Comparison of ENCODE assay signal across 13 cellular contexts in the genomic region with DNA sequence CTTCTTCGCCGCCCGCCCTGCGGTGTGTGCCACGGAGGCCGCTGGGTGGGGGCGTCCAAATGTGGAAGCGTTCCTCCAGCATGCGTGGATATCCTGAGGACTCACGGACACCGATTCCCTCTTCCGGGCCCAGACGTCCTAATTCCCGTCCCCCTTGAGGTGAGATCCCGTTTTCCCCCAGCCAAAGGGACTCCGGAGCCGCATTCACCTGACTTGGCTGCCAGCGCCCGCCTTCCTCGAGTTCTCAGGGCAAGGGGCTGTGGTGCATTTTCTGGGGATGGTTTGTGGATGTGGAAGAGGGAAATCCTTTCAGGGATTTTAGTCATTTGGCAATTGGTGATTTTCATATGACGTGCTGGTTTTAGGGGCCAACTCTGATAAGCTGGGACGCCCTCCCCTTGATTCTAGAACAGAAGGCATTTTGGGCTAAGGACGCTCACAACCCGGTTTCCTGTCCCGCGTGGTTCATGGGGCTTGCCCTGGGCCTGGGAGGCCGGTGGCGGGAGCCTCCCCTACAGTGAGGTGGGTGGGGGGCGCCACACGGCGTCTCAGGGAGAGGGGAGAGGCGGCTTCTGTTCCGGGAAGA.
DNase-seq lines count a peak whose midpoint lies in the region; ATAC-seq, FAIRE-seq and TF ChIP-seq lines count a peak whose summit lies in the region.
"Had no signal": no experiment of that assay in that cellular context is flagged by ENCODE, and none has a peak within 500 bp of the region (broad histone marks: within the 10 kb centered on the region; RNA-seq: fewer than 3 reads in every experiment).

No MANE protein-coding gene starts in this region.

- H3K27ac Mint-ChIP-seq in mesothelial cell of epicardium: no peak overlapping the region
- no peak overlapping the region for H3K27ac Mint-ChIP-seq in natural killer cell treated with Interleukin-12 subunit alpha and Interleukin-12 subunit beta and Interleukin-15 and Interleukin-18, amount 100 ng/mL, for 72 hours
- no peak overlapping the region for H3K27ac Mint-ChIP-seq in stimulated activated effector memory CD8-positive, alpha-beta T cell treated with anti-CD3 and anti-CD28 coated beads, Interleukin-12 subunit alpha, Interleukin-12 subunit beta, amount 100 ng/mL, for 72 hours
- H3K27ac Mint-ChIP-seq: CD14-positive monocyte had no signal

- no peak for FAIRE-seq in frontal cortex (lab: Jason Lieb, UNC)
- FAIRE-seq: GM19239 had no signal

- H3K9ac ChIP-seq in stomach smooth muscle (ENCODE audit: low read length in 2 of 2): no peak overlapping the region

- H3K27me3 ChIP-seq in WERI-Rb-1 (ENCODE audit: insufficient read depth, low read depth, severe bottlenecking): peaks cover 31% of the 10 kb centered on the region
- peaks cover 16 to 27% of the 10 kb centered on the region in 2 donors for H3K27me3 ChIP-seq in stomach smooth muscle (ENCODE audit: control insufficient read depth in 1 of 2, insufficient read depth in 2 of 2, low read length in 2 of 2)

- H3K27ac ChIP-seq in WERI-Rb-1 (no peak overlapping the region), stomach smooth muscle (ENCODE audit: low read length) (no peak overlapping the region)
- H3K27ac ChIP-seq: foreskin keratinocyte had no signal

- H3K4me1 Mint-ChIP-seq in mesothelial cell of epicardium: peaks cover 4% of the 10 kb centered on the region
- no peaks in the 10 kb centered on the region for H3K4me1 Mint-ChIP-seq in natural killer cell treated with Interleukin-12 subunit alpha and Interleukin-12 subunit beta and Interleukin-15 and Interleukin-18, amount 100 ng/mL, for 72 hours (ENCODE audit: low read depth in 2 of 2)
- H3K4me1 Mint-ChIP-seq in stimulated activated effector memory CD8-positive, alpha-beta T cell treated with anti-CD3 and anti-CD28 coated beads, Interleukin-12 subunit alpha, Interleukin-12 subunit beta, amount 100 ng/mL, for 72 hours: no peaks in the 10 kb centered on the region
- H3K4me1 Mint-ChIP-seq: CD14-positive monocyte had no signal

- no peaks in the 10 kb centered on the region for H3K36me3 Mint-ChIP-seq in mesothelial cell of epicardium
- no peaks in the 10 kb centered on the region for H3K36me3 Mint-ChIP-seq in natural killer cell treated with Interleukin-12 subunit alpha and Interleukin-12 subunit beta and Interleukin-15 and Interleukin-18, amount 100 ng/mL, for 72 hours
- H3K36me3 Mint-ChIP-seq in stimulated activated effector memory CD8-positive, alpha-beta T cell treated with anti-CD3 and anti-CD28 coated beads, Interleukin-12 subunit alpha, Interleukin-12 subunit beta, amount 100 ng/mL, for 72 hours: no peaks in the 10 kb centered on the region
- H3K36me3 Mint-ChIP-seq: CD14-positive monocyte had no signal

- peaks cover 9% of the 10 kb centered on the region for H3K9me3 Mint-ChIP-seq in mesothelial cell of epicardium
- peaks cover 3% of the 10 kb centered on the region for H3K9me3 Mint-ChIP-seq in natural killer cell treated with Interleukin-12 subunit alpha and Interleukin-12 subunit beta and Interleukin-15 and Interleukin-18, amount 100 ng/mL, for 72 hours
- peaks cover 4% of the 10 kb centered on the region for H3K9me3 Mint-ChIP-seq in stimulated activated effector memory CD8-positive, alpha-beta T cell treated with anti-CD3 and anti-CD28 coated beads, Interleukin-12 subunit alpha, Interleukin-12 subunit beta, amount 100 ng/mL, for 72 hours

- DNase-seq in WERI-Rb-1: no peak
- peak; percentile 30 to 37 for DNase-seq in frontal cortex (ENCODE audit: low spot score in 2 of 2)
- no peak for DNase-seq in mesothelial cell of epicardium (ENCODE audit: low spot score in 2 of 2, unreplicated experiment in 2 of 2)
- no peak for DNase-seq in natural killer cell treated with Interleukin-12 subunit alpha and Interleukin-12 subunit beta and Interleukin-15 and Interleukin-18, amount 100 ng/mL, for 72 hours (ENCODE audit: low spot score)
- no peak for DNase-seq in globus pallidus (ENCODE audit: low spot score)
- DNase-seq in stimulated activated effector memory CD8-positive, alpha-beta T cell treated with anti-CD3 and anti-CD28 coated beads, Interleukin-12 subunit alpha, Interleukin-12 subunit beta, amount 100 ng/mL, for 72 hours (ENCODE audit: low spot score in 2 of 2): no peak
- DNase-seq: activated T-cell treated with anti-CD3 and anti-CD28 coated beads for 4 hours; effector CD4-positive, alpha-beta T cell; foreskin keratinocyte; MM.1S had no signal

- peaks cover 8% of the 10 kb centered on the region for H3K4me1 ChIP-seq in stomach smooth muscle (ENCODE audit: control insufficient read depth, insufficient read depth, low read length)
- H3K4me1 ChIP-seq: foreskin keratinocyte had no signal

- H3K4me3 ChIP-seq in WERI-Rb-1 (ENCODE audit: low read depth, low read length): peak overlapping the region; percentile 61
- peak overlapping the region; percentile 35 to 49 for H3K4me3 ChIP-seq in stomach smooth muscle (ENCODE audit: low read length in 2 of 2)

- no peak for ATAC-seq in natural killer cell treated with Interleukin-12 subunit alpha and Interleukin-12 subunit beta and Interleukin-15 and Interleukin-18, amount 100 ng/mL, for 72 hours
- no peak for ATAC-seq in stimulated activated effector memory CD8-positive, alpha-beta T cell treated with anti-CD3 and anti-CD28 coated beads, Interleukin-12 subunit alpha, Interleukin-12 subunit beta, amount 100 ng/mL, for 72 hours

- peaks cover 78% of the 10 kb centered on the region for H3K27me3 Mint-ChIP-seq in mesothelial cell of epicardium (ENCODE audit: low read depth)
- H3K27me3 Mint-ChIP-seq in natural killer cell treated with Interleukin-12 subunit alpha and Interleukin-12 subunit beta and Interleukin-15 and Interleukin-18, amount 100 ng/mL, for 72 hours: peaks cover 25 to 33% of the 10 kb centered on the region in 2 donors

- H3K4me3 Mint-ChIP-seq in mesothelial cell of epicardium: peak overlapping the region; percentile 64
- H3K4me3 Mint-ChIP-seq in natural killer cell treated with Interleukin-12 subunit alpha and Interleukin-12 subunit beta and Interleukin-15 and Interleukin-18, amount 100 ng/mL, for 72 hours: no peak overlapping the region
- no peak overlapping the region for H3K4me3 Mint-ChIP-seq in stimulated activated effector memory CD8-positive, alpha-beta T cell treated with anti-CD3 and anti-CD28 coated beads, Interleukin-12 subunit alpha, Interleukin-12 subunit beta, amount 100 ng/mL, for 72 hours

- peaks cover 4% of the 10 kb centered on the region for H3K9me3 ChIP-seq in WERI-Rb-1 (ENCODE audit: severe bottlenecking)
- H3K9me3 ChIP-seq in stomach smooth muscle (ENCODE audit: control insufficient read depth in 2 of 2, low read length in 2 of 2): no peaks in the 10 kb centered on the region

- no peaks in the 10 kb centered on the region for H3K36me3 ChIP-seq in WERI-Rb-1
- H3K36me3 ChIP-seq in stomach smooth muscle (ENCODE audit: control insufficient read depth in 2 of 2, insufficient read depth in 2 of 2, low read length in 2 of 2): no peaks in the 10 kb centered on the region

- TF ChIP-seq CTCF in WERI-Rb-1 (IDR thresholded peaks at IDR 0.05; ENCODE audit: low read depth, low read length) (no peak), mesothelial cell of epicardium (IDR thresholded peaks at IDR 0.05; ENCODE audit: unreplicated experiment) (no peak)

Comparison
In these comparisons a context has a peak if more than half of its experiments do, and no peak if none do; other contexts are left out.
1. DNase-seq: peak in frontal cortex (2 of 2); none in WERI-Rb-1 (single experiment), mesothelial cell of epicardium (0 of 2), natural killer cell treated with Interleukin-12 subunit alpha and Interleukin-12 subunit beta and Interleukin-15 and Interleukin-18, amount 100 ng/mL, for 72 hours (single experiment), globus pallidus (single experiment) and stimulated activated effector memory CD8-positive, alpha-beta T cell treated with anti-CD3 and anti-CD28 coated beads, Interleukin-12 subunit alpha, Interleukin-12 subunit beta, amount 100 ng/mL, for 72 hours (0 of 2).